Comparison of ENCODE assay signal across 8 cellular contexts in the genomic region with DNA sequence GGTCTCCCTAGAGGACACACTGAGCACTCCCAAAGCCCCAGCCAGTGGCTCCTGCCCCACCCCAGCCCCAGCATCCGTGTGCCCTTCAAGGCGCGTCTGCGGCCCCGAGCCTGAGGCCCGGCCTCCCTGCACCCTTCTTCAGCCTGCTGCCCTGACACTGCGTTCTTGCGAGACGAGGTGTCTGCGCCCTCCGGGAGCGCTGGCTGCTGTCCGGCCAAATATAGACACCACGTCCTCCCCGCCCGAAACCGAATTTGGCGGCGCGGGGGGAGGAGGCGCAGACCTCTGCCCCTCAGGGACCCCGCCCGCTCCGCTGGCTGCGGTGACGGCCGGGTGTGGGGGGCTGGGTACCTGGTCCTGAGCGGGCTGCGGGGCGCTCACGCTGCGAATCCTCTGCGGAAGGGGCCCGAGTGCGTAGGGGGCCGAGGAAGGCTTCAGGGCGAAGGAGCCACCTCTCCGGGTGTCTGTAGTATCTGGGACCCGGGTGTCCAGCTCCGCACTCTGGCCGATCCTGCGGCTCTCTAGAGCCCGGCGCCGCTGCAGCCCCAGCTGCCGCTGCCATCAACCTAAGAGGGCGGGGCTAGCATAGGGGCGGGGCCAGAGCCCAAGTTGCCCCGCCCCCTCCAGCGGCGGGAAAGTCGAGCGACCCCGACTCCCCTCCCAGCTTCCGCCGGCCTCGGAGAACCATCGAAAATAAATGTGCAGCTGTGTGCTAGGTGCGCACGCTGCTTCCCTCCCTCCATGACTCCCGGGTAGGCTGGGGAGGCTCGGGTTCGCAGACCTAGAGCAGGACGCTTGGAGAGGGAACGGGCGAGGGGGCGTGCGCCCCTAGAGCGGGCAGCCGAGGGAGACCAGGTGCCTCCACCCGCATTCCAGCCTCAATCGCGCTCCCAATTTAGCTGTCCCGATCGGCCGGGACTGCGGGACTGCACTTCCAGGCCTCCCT. TPM values are rescaled to one million over a fixed set of nuclear protein-coding genes. Genes with fewer than 3 reads are reported as not detected.
DNase-seq lines count a peak whose midpoint lies in the region; ATAC-seq and TF ChIP-seq lines count a peak whose summit lies in the region.

Gene CORO6, minus strand, starts transcription at position 576 of the 946 bp plus-strand sequence. CDS start 1,491 bp downstream, outside the sequence.

- H3K4me3 Mint-ChIP-seq in activated CD4-positive, alpha-beta T cell treated with anti-CD3 and anti-CD28 coated beads for 36 hours: peak within 1 kb of the TSS; percentile 62

- peak within 1 kb of the TSS; percentile 91 for H3K27ac Mint-ChIP-seq in activated CD4-positive, alpha-beta T cell treated with anti-CD3 and anti-CD28 coated beads for 36 hours

- H3K9me3 Mint-ChIP-seq in activated CD4-positive, alpha-beta T cell treated with anti-CD3 and anti-CD28 coated beads for 36 hours (ENCODE audit: low read depth): no peaks in the 10 kb centered on the region

- ATAC-seq in GM19395 (IDR thresholded peaks at IDR 0.05; ENCODE audit: unreplicated experiment) (peak; percentile 60), HG03520 (IDR thresholded peaks at IDR 0.05; ENCODE audit: unreplicated experiment) (no peak)
- peak; percentile 55 for ATAC-seq in activated CD4-positive, alpha-beta T cell treated with anti-CD3 and anti-CD28 coated beads for 36 hours

- peak; percentile 86 for DNase-seq in AG20443 (ENCODE audit: low spot score)
- DNase-seq in MV-4-11 (lab: John Stamatoyannopoulos, UW): peak; percentile 16
- DNase-seq in activated CD4-positive, alpha-beta T cell treated with anti-CD3 and anti-CD28 coated beads for 36 hours: peak; percentile 83
- DNase-seq in dorsolateral prefrontal cortex: peak in 5 of 10 donors; percentile 64 to 79 (median 69)
- peak in 2 of 3 experiments; percentile 45 to 50 for DNase-seq in stimulated activated CD4-positive, alpha-beta T cell treated with anti-CD3 and anti-CD28 coated beads, TNF-alpha, amount 100 ng/mL, for 4 hours (ENCODE audit: low read depth in 3 of 3)

- H3K9ac ChIP-seq in liver (ENCODE audit: low read depth in 1 of 2, low read length in 2 of 2): no peak within 1 kb of the TSS

- peaks cover 52% of the 10 kb centered on the region for H3K4me1 Mint-ChIP-seq in activated CD4-positive, alpha-beta T cell treated with anti-CD3 and anti-CD28 coated beads for 36 hours

- TF ChIP-seq CTCF in dorsolateral prefrontal cortex (IDR thresholded peaks at IDR 0.05 in 54 of 56, conservative IDR thresholded peaks at IDR 0.05 in 2 of 56; ENCODE audit: low read depth in 1 of 56, partially characterized antibody in 56 of 56) (peak in 3 of 56 donors; percentile 10 to 15 (median 14)), liver (IDR thresholded peaks at IDR 0.05; ENCODE audit: low read depth, low read length, missing input control) (no peak)

- peaks cover 4% of the 10 kb centered on the region for H3K36me3 Mint-ChIP-seq in activated CD4-positive, alpha-beta T cell treated with anti-CD3 and anti-CD28 coated beads for 36 hours (ENCODE audit: low read depth)

- CTCF ChIA-PET in activated CD4-positive, alpha-beta T cell treated with anti-CD3 and anti-CD28 coated beads for 36 hours (lab: Charles Lee): interaction anchor here (0.7 to 4.1 kb wide), 6 partner anchors 16 to 308 kb away, joined by 3 to 31 read pairs (median 4); no protein-coding TSS in a partner anchor

- no peaks in the 10 kb centered on the region for H3K36me3 ChIP-seq in liver (ENCODE audit: control insufficient read depth in 4 of 4, insufficient read depth in 3 of 4, low read depth in 1 of 4, low read length in 3 of 4)

- intact Hi-C loops in activated CD4-positive, alpha-beta T cell treated with anti-CD3 and anti-CD28 coated beads for 36 hours (cut with DNase I, micrococcal nuclease): loop anchor here (5.0 to 10.0 kb wide), 3 partner anchors 70 to 492 kb away; partner anchors contain the start of gene NSRP1 (in 1 of the 2)
- intact Hi-C loops in dorsolateral prefrontal cortex (cut with DNase I): loop anchor here (5.0 to 10.0 kb wide), 3 partner anchors 60 to 472 kb away; partner anchors contain the start of gene SSH2 (in 1 of the 2)

- POLR2A ChIA-PET in activated CD4-positive, alpha-beta T cell treated with anti-CD3 and anti-CD28 coated beads for 36 hours (lab: Charles Lee): interaction anchor here (1.0 kb wide), 1 partner anchor 17 kb away, joined by 3 read pairs; no protein-coding TSS in a partner anchor

- H3K27me3 ChIP-seq in dorsolateral prefrontal cortex (no peaks in the 10 kb centered on the region), liver (ENCODE audit: control insufficient read depth in 4 of 4, insufficient read depth in 4 of 4, low read length in 3 of 4) (peaks cover 0 to 2% (median 0%) of the 10 kb centered on the region in 4 donors)

- peak within 1 kb of the TSS; percentile 42 to 92 (median 80) for H3K4me3 ChIP-seq in dorsolateral prefrontal cortex
- H3K4me3 ChIP-seq in liver (ENCODE audit: low read depth in 1 of 3, low read length in 3 of 3): peak within 1 kb of the TSS in 2 of 3 donors; percentile 45 to 55

- TF ChIP-seq RAD21 in liver (IDR thresholded peaks at IDR 0.05): no peak

- H3K4me1 ChIP-seq in liver (ENCODE audit: control insufficient read depth in 4 of 4, insufficient read depth in 4 of 4, low read length in 3 of 4): peaks cover 7 to 18% (median 12%) of the 10 kb centered on the region in 4 donors

- H3K27ac ChIP-seq in dorsolateral prefrontal cortex (peak within 1 kb of the TSS in 53 of 59 donors; percentile 1 to 89 (median 77)), liver (ENCODE audit: low read depth in 1 of 2, low read length in 2 of 2) (no peak within 1 kb of the TSS)

- H3K9me3 ChIP-seq in liver (ENCODE audit: control insufficient read depth in 4 of 4, low read length in 3 of 4): no peaks in the 10 kb centered on the region

- WGBS in liver: 8% methylated on average over 77 of the region's 77 CpGs

- no peaks in the 10 kb centered on the region for H3K27me3 Mint-ChIP-seq in activated CD4-positive, alpha-beta T cell treated with anti-CD3 and anti-CD28 coated beads for 36 hours

TF ChIP-seq in liver, 16 proteins besides CTCF, POLR2A, EP300 and RAD21:
- TF ChIP-seq SP1 (IDR thresholded peaks at IDR 0.05) (no peak), FOXA2 (IDR thresholded peaks at IDR 0.05) (no peak), FOXA1 (IDR thresholded peaks at IDR 0.05) (no peak), REST (IDR thresholded peaks at IDR 0.05) (no peak), MAX (IDR thresholded peaks at IDR 0.05) (no peak), JUND (IDR thresholded peaks at IDR 0.05) (no peak), EGR1 (IDR thresholded peaks at IDR 0.05; ENCODE audit: low read depth in 2 of 2) (no peak)
- TF ChIP-seq, protein P1, sequence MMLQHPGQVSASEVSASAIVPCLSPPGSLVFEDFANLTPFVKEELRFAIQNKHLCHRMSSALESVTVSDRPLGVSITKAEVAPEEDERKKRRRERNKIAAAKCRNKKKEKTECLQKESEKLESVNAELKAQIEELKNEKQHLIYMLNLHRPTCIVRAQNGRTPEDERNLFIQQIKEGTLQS (IDR thresholded peaks at IDR 0.05): no peak

RNA-seq across cellular contexts. Expression of gene CORO6, which starts in this region (rescaled TPM):
- 10 to 100 TPM; 13.9 to 14.2 TPM for total RNA-seq in activated CD4-positive, alpha-beta T cell treated with anti-CD3 and anti-CD28 coated beads for 36 hours
- total RNA-seq in dorsolateral prefrontal cortex (100 to 1,000 TPM in 23 of 120 experiments, 10 to 100 TPM in 97; 31.5 to 153 (median 80.8) TPM), liver (1 to 10 TPM in 1 of 2 donors, under 1 TPM in 1; 0.23 to 3.0 TPM)
- under 1 TPM; 0.44 to 0.75 TPM for polyA plus RNA-seq in liver

Comparison
In these comparisons a context has a peak if more than half of its experiments do, and no peak if none do; other contexts are left out.
1. H3K27ac ChIP-seq: peak in dorsolateral prefrontal cortex (53 of 59); none in liver (0 of 2).